ENCODE assay signal across 8 cellular contexts in genomic region chr12:121443193-121443829, GRCh38. TPM values are rescaled to one million over a fixed set of nuclear protein-coding genes. Genes with fewer than 3 reads are reported as not detected.
DNase-seq lines count a peak whose midpoint lies in the region; ATAC-seq and TF ChIP-seq lines count a peak whose summit lies in the region.

No MANE protein-coding gene starts in this region.

- no peak overlapping the region for H3K27ac Mint-ChIP-seq in activated T-helper 1 cell treated with anti-CD3 and anti-CD28 coated beads, Interleukin-12 subunit alpha, Interleukin-12 subunit beta, Interleukin-2, Interleukin-4 antibody, amounts not matched to agents 30 ng/mL and 10 ng/mL and 1 ng/mL, durations not matched to agents 14 hours and 24 hours and 36 hours
- peak overlapping the region; percentile 95 for H3K27ac Mint-ChIP-seq in nephron progenitor cell

- intact Hi-C loops in activated T-helper 1 cell treated with anti-CD3 and anti-CD28 coated beads, Interleukin-12 subunit alpha, Interleukin-12 subunit beta, Interleukin-2, Interleukin-4 antibody, amounts not matched to agents 30 ng/mL and 10 ng/mL and 1 ng/mL, durations not matched to agents 14 hours and 24 hours and 36 hours (cut with micrococcal nuclease), result loop anchor here (1.0 to 5.0 kb wide), 2 partner anchors 91 to 109 kb away; partner anchors contain the start of gene ANAPC5

- no peak overlapping the region for H3K4me3 Mint-ChIP-seq in activated T-helper 1 cell treated with anti-CD3 and anti-CD28 coated beads, Interleukin-12 subunit alpha, Interleukin-12 subunit beta, Interleukin-2, Interleukin-4 antibody, amounts not matched to agents 30 ng/mL and 10 ng/mL and 1 ng/mL, durations not matched to agents 14 hours and 24 hours and 36 hours
- H3K4me3 Mint-ChIP-seq in nephron progenitor cell, result no peak overlapping the region

- H3K4me3 ChIP-seq in fibroblast of mammary gland (ENCODE audit: control insufficient read depth, low read depth, low read length), result no peak overlapping the region

- no peaks in the 10 kb centered on the region for H3K4me1 Mint-ChIP-seq in activated T-helper 1 cell treated with anti-CD3 and anti-CD28 coated beads, Interleukin-12 subunit alpha, Interleukin-12 subunit beta, Interleukin-2, Interleukin-4 antibody, amounts not matched to agents 30 ng/mL and 10 ng/mL and 1 ng/mL, durations not matched to agents 14 hours and 24 hours and 36 hours (ENCODE audit: low read depth)
- H3K4me1 Mint-ChIP-seq in nephron progenitor cell, result peaks cover 36% of the 10 kb centered on the region

- peak; percentile 91 for TF ChIP-seq CTCF in fibroblast of mammary gland (conservative IDR thresholded peaks at IDR 0.05; ENCODE audit: control insufficient read depth, insufficient read depth, low read depth, low read length)
- peak; percentile 75 for TF ChIP-seq CTCF in nephron progenitor cell (IDR thresholded peaks at IDR 0.05)

- DNase-seq in COR-L47 (lab: John Stamatoyannopoulos, UW), result peak; percentile 49
- DNase-seq in HT-29 (ENCODE audit: low spot score), result peak; percentile 91
- peak; percentile 77 for DNase-seq in OCI-M1 (lab: John Stamatoyannopoulos, UW)
- DNase-seq in activated T-helper 1 cell treated with anti-CD3 and anti-CD28 coated beads, Interleukin-12 subunit alpha, Interleukin-12 subunit beta, Interleukin-2, Interleukin-4 antibody, amounts not matched to agents 30 ng/mL and 10 ng/mL and 1 ng/mL, durations not matched to agents 14 hours and 24 hours and 36 hours (ENCODE audit: low spot score), result peak; percentile 53
- peak; percentile 73 for DNase-seq in fibroblast of mammary gland (ENCODE audit: low read depth)
- DNase-seq in nephron progenitor cell, result peak; percentile 87
- peak in 5 of 6 experiments; percentile 36 to 55 (median 40) for DNase-seq in stimulated activated naive CD4-positive, alpha-beta T cell (lab: John Stamatoyannopoulos, UW)

- H3K9me3 Mint-ChIP-seq in activated T-helper 1 cell treated with anti-CD3 and anti-CD28 coated beads, Interleukin-12 subunit alpha, Interleukin-12 subunit beta, Interleukin-2, Interleukin-4 antibody, amounts not matched to agents 30 ng/mL and 10 ng/mL and 1 ng/mL, durations not matched to agents 14 hours and 24 hours and 36 hours, result no peaks in the 10 kb centered on the region
- peaks cover 3% of the 10 kb centered on the region for H3K9me3 Mint-ChIP-seq in nephron progenitor cell

- H3K27me3 Mint-ChIP-seq in activated T-helper 1 cell treated with anti-CD3 and anti-CD28 coated beads, Interleukin-12 subunit alpha, Interleukin-12 subunit beta, Interleukin-2, Interleukin-4 antibody, amounts not matched to agents 30 ng/mL and 10 ng/mL and 1 ng/mL, durations not matched to agents 14 hours and 24 hours and 36 hours (ENCODE audit: insufficient read depth), result no peaks in the 10 kb centered on the region
- peaks cover 3% of the 10 kb centered on the region for H3K27me3 Mint-ChIP-seq in nephron progenitor cell (ENCODE audit: low read depth, poor library complexity)

- peaks cover 23% of the 10 kb centered on the region for H3K36me3 Mint-ChIP-seq in activated T-helper 1 cell treated with anti-CD3 and anti-CD28 coated beads, Interleukin-12 subunit alpha, Interleukin-12 subunit beta, Interleukin-2, Interleukin-4 antibody, amounts not matched to agents 30 ng/mL and 10 ng/mL and 1 ng/mL, durations not matched to agents 14 hours and 24 hours and 36 hours (ENCODE audit: low read depth)
- peaks cover 68% of the 10 kb centered on the region for H3K36me3 Mint-ChIP-seq in nephron progenitor cell (ENCODE audit: low read depth)

- ATAC-seq in HG03280 (IDR thresholded peaks at IDR 0.05; ENCODE audit: unreplicated experiment), result no peak

RNA-seq across cellular contexts. Expression of gene RNF34, which starts 43.4 kb away (rescaled TPM):
- total RNA-seq in HT-29 (2014; rRNA removed; shearing (Covaris generic)), result 81.3 and 97.2 TPM in 2 replicates
- 80.6 and 83.7 TPM in 2 replicates for total RNA-seq in activated T-helper 1 cell treated with anti-CD3 and anti-CD28 coated beads, Interleukin-12 subunit alpha, Interleukin-12 subunit beta, Interleukin-2, Interleukin-4 antibody, amounts not matched to agents 30 ng/mL and 10 ng/mL and 1 ng/mL, durations not matched to agents 14 hours and 24 hours and 36 hours

Comparison
In these comparisons a context has a peak if more than half of its experiments do, and no peak if none do; other contexts are left out.
1. DNase-seq: peak in every context shown above with its lines; median percentile 91 in HT-29; 87 in nephron progenitor cell; 77 in OCI-M1; 73 in fibroblast of mammary gland; 53 in activated T-helper 1 cell treated with anti-CD3 and anti-CD28 coated beads, Interleukin-12 subunit alpha, Interleukin-12 subunit beta, Interleukin-2, Interleukin-4 antibody, amounts not matched to agents 30 ng/mL and 10 ng/mL and 1 ng/mL, durations not matched to agents 14 hours and 24 hours and 36 hours; 49 in COR-L47; 40 in stimulated activated naive CD4-positive, alpha-beta T cell.